In the genomic region with DNA sequence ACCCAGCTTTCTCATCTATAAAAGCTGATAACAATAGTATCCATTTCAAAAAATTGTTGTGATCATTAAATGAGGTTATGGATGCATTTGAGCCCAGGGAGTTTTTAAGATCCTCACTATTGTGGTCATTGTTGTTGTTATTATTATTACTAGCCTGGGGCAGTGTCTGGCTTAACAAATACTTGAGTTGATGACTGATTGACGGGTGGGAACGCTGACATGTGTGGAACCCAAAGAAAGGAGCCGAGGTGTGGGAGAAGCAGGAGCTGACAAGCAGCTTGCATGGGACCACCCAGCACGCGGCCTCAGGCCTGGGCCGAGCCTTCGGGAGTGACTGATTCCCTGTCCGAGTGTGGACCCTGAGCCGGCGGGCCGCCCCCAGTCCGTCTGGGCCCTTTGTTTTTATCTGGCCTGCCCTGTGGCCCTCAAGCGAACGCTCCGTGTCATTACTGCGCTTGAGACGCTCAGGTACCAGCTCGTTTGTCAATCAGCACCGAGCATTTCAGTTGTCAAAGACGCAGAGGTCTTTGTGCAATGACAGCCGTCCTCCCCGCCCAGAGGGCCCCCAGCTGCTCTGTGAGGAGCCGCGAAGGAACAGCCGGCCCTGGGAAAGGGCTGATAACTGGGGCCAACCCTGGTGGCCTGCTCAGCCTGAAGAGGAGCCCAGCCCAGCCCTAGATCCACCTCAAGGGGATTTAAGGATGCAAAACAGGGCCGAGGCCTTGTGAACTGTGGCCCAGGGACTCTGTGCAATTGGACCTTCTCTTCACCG, we compare ENCODE assay signal across 1 cellular context.
TF ChIP-seq lines count a peak whose summit lies in the region.

No MANE protein-coding gene starts in this region.

TF ChIP-seq in IMR-90, 13 proteins besides CTCF, POLR2A, EP300 and RAD21 (continued from another document):
- no peak for TF ChIP-seq USF2 (IDR thresholded peaks at IDR 0.05; ENCODE audit: low read depth, low read length)
- TF ChIP-seq FOS (IDR thresholded peaks at IDR 0.05; ENCODE audit: low read depth, low read length) = no peak
- no peak for TF ChIP-seq CHD1 (IDR thresholded peaks at IDR 0.05; ENCODE audit: low read depth, low read length)
- TF ChIP-seq SMC3 (IDR thresholded peaks at IDR 0.05; ENCODE audit: low read depth, low read length) = no peak
